8 cellular contexts compared by ENCODE assay signal in the genomic region with DNA sequence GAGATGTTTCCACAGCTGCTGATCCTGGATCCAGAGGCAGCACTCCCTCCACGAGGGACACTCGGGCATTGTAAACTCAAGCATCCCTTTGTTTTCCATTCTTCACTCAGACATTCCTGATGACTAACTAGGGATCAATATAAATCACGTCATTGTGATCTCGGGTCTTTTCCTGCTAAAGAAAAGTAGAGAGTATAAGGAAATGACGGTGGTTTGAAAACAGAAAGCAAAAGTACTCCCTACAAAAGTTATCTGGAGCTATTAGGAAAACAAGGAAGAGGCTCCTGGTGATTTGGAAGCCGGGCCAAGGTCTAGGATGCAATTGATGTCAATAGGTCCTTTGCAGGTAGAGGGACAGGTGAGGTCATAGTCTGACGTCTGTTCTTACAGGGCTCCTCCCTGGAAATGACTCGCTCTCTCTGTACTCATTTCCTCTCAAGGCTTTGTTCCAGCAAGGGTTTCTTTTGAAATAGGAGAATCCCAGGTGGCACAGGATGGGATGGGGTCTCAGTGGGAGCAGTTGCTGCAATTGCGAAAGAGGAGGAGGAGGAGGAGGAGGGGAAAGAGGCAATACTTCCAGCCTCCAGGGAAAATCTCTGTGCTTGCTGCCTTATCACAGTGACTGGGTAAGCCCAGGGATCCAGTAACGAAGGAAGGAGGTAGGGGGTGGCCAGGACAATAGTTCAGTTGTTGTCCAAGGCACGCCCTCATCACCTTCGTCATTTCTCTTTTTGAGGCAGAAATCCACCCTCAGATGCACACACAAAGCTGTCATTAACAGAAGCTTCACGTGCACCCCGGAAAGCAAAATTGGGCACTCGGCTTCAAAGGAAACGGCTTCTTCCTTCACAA.
A peak's percentile ranks its signal among the peaks of the same experiment; 100 is the strongest.
DNase-seq lines count a peak whose midpoint lies in the region; ATAC-seq, FAIRE-seq and TF ChIP-seq lines count a peak whose summit lies in the region.

No MANE protein-coding gene starts in this region.

- H3K27ac ChIP-seq in liver (ENCODE audit: low read depth in 1 of 2, low read length in 2 of 2), result peak overlapping the region; percentile 73 to 98
- H3K27ac ChIP-seq in thoracic aorta, result no peak overlapping the region

- TF ChIP-seq RAD21 in liver (IDR thresholded peaks at IDR 0.05), result peak; percentile 32 to 55

- H3K27me3 ChIP-seq in bronchial epithelial cell (ENCODE audit: control insufficient read depth, insufficient read depth, low read length), result no peaks in the 10 kb centered on the region
- H3K27me3 ChIP-seq in liver (ENCODE audit: control insufficient read depth in 4 of 4, insufficient read depth in 4 of 4, low read length in 3 of 4), result no peaks in the 10 kb centered on the region
- H3K27me3 ChIP-seq in thoracic aorta (replicated peaks; ENCODE audit: insufficient read depth), result no peaks in the 10 kb centered on the region

- H3K9me3 ChIP-seq in liver (ENCODE audit: control insufficient read depth in 4 of 4, low read length in 3 of 4) (no peaks in the 10 kb centered on the region), thoracic aorta (no peaks in the 10 kb centered on the region)

- TF ChIP-seq CTCF in bronchial epithelial cell (IDR thresholded peaks at IDR 0.05; ENCODE audit: insufficient read depth, low read length, severe bottlenecking) (no peak), liver (IDR thresholded peaks at IDR 0.05; ENCODE audit: low read depth, low read length, missing input control) (no peak), thoracic aorta (IDR thresholded peaks at IDR 0.05) (no peak)

- H3K4me1 ChIP-seq in liver (ENCODE audit: control insufficient read depth in 4 of 4, insufficient read depth in 4 of 4, low read length in 3 of 4) (peaks cover 3 to 18% (median 11%) of the 10 kb centered on the region in 4 donors), thoracic aorta (ENCODE audit: control insufficient read depth in 1 of 2, low read depth in 2 of 2) (peaks cover 0 to 7% of the 10 kb centered on the region in 2 donors)

- 10% methylated on average over 16 of the region's 16 CpGs for WGBS in liver

- no peak for TF ChIP-seq POLR2A in GM12892 (IDR thresholded peaks at IDR 0.05; ENCODE audit: low read depth, low read length)

- H3K36me3 ChIP-seq in bronchial epithelial cell (ENCODE audit: control insufficient read depth, insufficient read depth, low read length), result no peaks in the 10 kb centered on the region
- no peaks in the 10 kb centered on the region for H3K36me3 ChIP-seq in liver (ENCODE audit: control insufficient read depth in 4 of 4, insufficient read depth in 3 of 4, low read depth in 1 of 4, low read length in 3 of 4)
- no peaks in the 10 kb centered on the region for H3K36me3 ChIP-seq in thoracic aorta

- peak overlapping the region; percentile 17 for H3K4me3 ChIP-seq in bronchial epithelial cell (ENCODE audit: low read depth, low read length)
- peak overlapping the region in 2 of 3 donors; percentile 30 to 43 for H3K4me3 ChIP-seq in liver (ENCODE audit: low read depth in 1 of 3, low read length in 3 of 3)
- H3K4me3 ChIP-seq in thoracic aorta, result peak overlapping the region; percentile 58

- peak overlapping the region in 1 of 2 donors; percentile 83 for H3K9ac ChIP-seq in liver (ENCODE audit: low read depth in 1 of 2, low read length in 2 of 2)

- FAIRE-seq in GM12892 (lab: Jason Lieb, UNC) (peak; percentile 68), bronchial epithelial cell (lab: Jason Lieb, UNC) (no peak)

- ATAC-seq in thoracic aorta (ENCODE audit: insufficient number of reproducible peaks, low FRiP score, low read depth) (no peak), HG03469 (IDR thresholded peaks at IDR 0.05; ENCODE audit: unreplicated experiment) (no peak), GM18498 (IDR thresholded peaks at IDR 0.05; ENCODE audit: unreplicated experiment) (no peak)

- DNase-seq in 8988T (peak; percentile 46), GM12892 (ENCODE audit: insufficient read length) (no peak), NCI-H510A treated with DMSO at 0.1 percent for 48 hours (lab: John Stamatoyannopoulos, UW) (peak; percentile 88), bronchial epithelial cell (ENCODE audit: low read depth) (peak; percentile 100), thoracic aorta (ENCODE audit: low spot score) (no peak)

TF ChIP-seq in liver, 16 proteins besides CTCF, POLR2A, EP300 and RAD21:
- peak; percentile 72 for TF ChIP-seq NR2F2 (IDR thresholded peaks at IDR 0.05)
- TF ChIP-seq YY1 (IDR thresholded peaks at IDR 0.05), result peak; percentile 61
- TF ChIP-seq TAF1 (conservative IDR thresholded peaks at IDR 0.05), result no peak
- TF ChIP-seq JUND (IDR thresholded peaks at IDR 0.05), result peak; percentile 89 to 93
- peak; percentile 63 for TF ChIP-seq HNF4G (IDR thresholded peaks at IDR 0.05)
- peak in 1 of 2 donors; percentile 45 for TF ChIP-seq GABPA (IDR thresholded peaks at IDR 0.05 in 1 of 2, conservative IDR thresholded peaks at IDR 0.05 in 1 of 2)
- TF ChIP-seq, protein P1, sequence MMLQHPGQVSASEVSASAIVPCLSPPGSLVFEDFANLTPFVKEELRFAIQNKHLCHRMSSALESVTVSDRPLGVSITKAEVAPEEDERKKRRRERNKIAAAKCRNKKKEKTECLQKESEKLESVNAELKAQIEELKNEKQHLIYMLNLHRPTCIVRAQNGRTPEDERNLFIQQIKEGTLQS (IDR thresholded peaks at IDR 0.05), result peak; percentile 80
- peak; percentile 38 for TF ChIP-seq ZBTB33 (IDR thresholded peaks at IDR 0.05)
- no peak for TF ChIP-seq FOXA1 (IDR thresholded peaks at IDR 0.05)
- peak; percentile 87 for TF ChIP-seq SP1 (IDR thresholded peaks at IDR 0.05)
- TF ChIP-seq FOXA2 (IDR thresholded peaks at IDR 0.05), result peak; percentile 58
- TF ChIP-seq MAX (IDR thresholded peaks at IDR 0.05), result peak; percentile 71
- TF ChIP-seq HNF4A (conservative IDR thresholded peaks at IDR 0.05), result peak; percentile 88 to 91
- peak in 1 of 2 donors; percentile 11 for TF ChIP-seq EGR1 (IDR thresholded peaks at IDR 0.05; ENCODE audit: low read depth in 2 of 2)
- peak; percentile 40 for TF ChIP-seq REST (IDR thresholded peaks at IDR 0.05)
- peak; percentile 81 for TF ChIP-seq RXRA (IDR thresholded peaks at IDR 0.05)

Comparison
In these comparisons a context has a peak if more than half of its experiments do, and no peak if none do; other contexts are left out.
1. DNase-seq: peak in 8988T (single experiment), NCI-H510A treated with DMSO at 0.1 percent for 48 hours (single experiment) and bronchial epithelial cell (single experiment); none in GM12892 (single experiment) and thoracic aorta (single experiment).
2. H3K27ac ChIP-seq: peak in liver (2 of 2); none in thoracic aorta (0 of 2).
3. Peak in every context shown above with its lines, with median percentiles within 50 percentile points of each other: H3K4me3 ChIP-seq.